Comparison of ENCODE assay signal across 8 cellular contexts in the genomic region with DNA sequence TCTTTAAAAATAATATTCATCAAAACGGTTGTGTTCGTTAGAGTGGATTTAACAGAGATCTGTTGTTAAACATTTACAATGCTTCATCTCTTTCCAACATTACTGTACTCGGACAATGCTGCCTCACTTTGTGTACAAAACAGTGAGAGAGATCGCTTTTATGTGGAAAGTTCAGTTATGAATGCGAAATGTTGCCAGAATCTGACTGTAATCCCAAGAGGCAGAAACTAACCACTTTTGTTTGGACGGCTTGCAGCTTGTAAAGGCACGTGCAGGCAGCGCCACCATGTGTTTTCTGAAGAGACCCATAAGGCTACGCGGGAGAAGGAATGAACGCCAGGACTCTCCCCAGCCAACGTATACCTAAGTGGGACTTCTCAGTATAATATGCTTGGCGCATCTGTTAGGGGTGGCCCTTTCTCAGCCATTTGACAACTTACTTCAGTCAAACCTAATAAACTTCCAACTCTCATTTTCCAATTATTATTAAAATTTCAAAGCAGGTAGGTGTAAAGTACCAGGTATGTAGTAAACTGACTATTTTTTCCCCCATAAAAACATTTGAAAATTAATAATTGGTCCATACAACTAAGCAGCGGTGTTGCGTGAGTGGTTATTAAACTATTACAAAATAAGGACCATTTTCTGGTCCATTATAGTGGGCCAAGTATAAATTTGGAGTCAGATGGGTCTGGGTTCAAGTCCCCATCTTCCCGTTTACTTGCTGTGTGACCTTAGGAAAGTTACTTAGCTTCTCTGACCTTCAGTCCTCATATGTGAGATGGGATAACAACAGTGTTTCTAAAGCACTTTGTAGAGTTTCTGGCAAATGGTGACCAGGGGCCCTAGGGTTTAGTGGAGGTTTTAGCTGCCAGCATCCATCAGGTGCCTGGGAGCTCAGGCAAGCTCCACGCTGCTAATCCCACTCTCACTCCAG. TPM values are rescaled to one million over a fixed set of nuclear protein-coding genes. Genes with fewer than 3 reads are reported as not detected.
A peak's percentile ranks its signal among the peaks of the same experiment; 100 is the strongest.
DNase-seq lines count a peak whose midpoint lies in the region; ATAC-seq, FAIRE-seq and TF ChIP-seq lines count a peak whose summit lies in the region.

No MANE protein-coding gene starts in this region.

- WGBS in liver = 27% methylated on average over 17 of the region's 17 CpGs

- peak; percentile 90 for FAIRE-seq in GM18507 (lab: Jason Lieb, UNC)

- DNase-seq in ACHN = peak; percentile 78
- DNase-seq in GM18507 (ENCODE audit: extremely low spot score, insufficient read length, low read depth) = peak; percentile 26
- DNase-seq in NCI-H510A (lab: John Stamatoyannopoulos, UW) = peak; percentile 40
- DNase-seq in activated CD4-positive, alpha-beta T cell treated with anti-CD3 and anti-CD28 coated beads, Interleukin-2, amount 10 ng/mL, durations not matched to agents 7 days and 5 days = peak; percentile 76
- DNase-seq in dermis blood vessel endothelial cell = peak; percentile 94
- peak; percentile 24 to 53 (median 33) for DNase-seq in stimulated activated CD4-positive, alpha-beta T cell treated with anti-CD3 and anti-CD28 coated beads, TNF-alpha, amount 100 ng/mL, for 24 hours (ENCODE audit: low read depth in 3 of 3)

- peak; percentile 94 to 95 for TF ChIP-seq RAD21 in liver (IDR thresholded peaks at IDR 0.05)

- H3K9ac ChIP-seq in liver (ENCODE audit: low read depth in 1 of 2, low read length in 2 of 2) = peak overlapping the region in 1 of 2 donors; percentile 19

- peaks cover 20% of the 10 kb centered on the region for H3K27me3 Mint-ChIP-seq in activated CD4-positive, alpha-beta T cell treated with anti-CD3 and anti-CD28 coated beads, Interleukin-2, amount 10 ng/mL, durations not matched to agents 7 days and 5 days

- no peaks in the 10 kb centered on the region for H3K36me3 Mint-ChIP-seq in activated CD4-positive, alpha-beta T cell treated with anti-CD3 and anti-CD28 coated beads, Interleukin-2, amount 10 ng/mL, durations not matched to agents 7 days and 5 days (ENCODE audit: low read depth)

- peaks cover 3 to 18% (median 5%) of the 10 kb centered on the region in 4 donors for H3K4me1 ChIP-seq in liver (ENCODE audit: control insufficient read depth in 4 of 4, insufficient read depth in 4 of 4, low read length in 3 of 4)

- peaks cover 0 to 5% (median 0%) of the 10 kb centered on the region in 4 donors for H3K27me3 ChIP-seq in liver (ENCODE audit: control insufficient read depth in 4 of 4, insufficient read depth in 4 of 4, low read length in 3 of 4)

- no peak overlapping the region for H3K4me3 ChIP-seq in liver (ENCODE audit: low read depth in 1 of 3, low read length in 3 of 3)

- CTCF ChIA-PET in activated CD4-positive, alpha-beta T cell treated with anti-CD3 and anti-CD28 coated beads, Interleukin-2, amount 10 ng/mL, durations not matched to agents 7 days and 5 days (lab: Charles Lee) = interaction anchor here (1.3 kb wide), 1 partner anchor 549 kb away, joined by 3 read pairs; no protein-coding TSS in a partner anchor

- in situ Hi-C loops in ACHN (cut with HindIII; ENCODE audit: low pct_ligation_motif_present, low pct_unique_long_range_greater_than_20kb, low sequenced_read_pairs) = loop anchor here (25.0 kb wide), 1 partner anchor 558 kb away; no protein-coding TSS in a partner anchor

- no peaks in the 10 kb centered on the region for H3K36me3 ChIP-seq in liver (ENCODE audit: control insufficient read depth in 4 of 4, insufficient read depth in 3 of 4, low read depth in 1 of 4, low read length in 3 of 4)

- H3K27ac ChIP-seq in liver (ENCODE audit: low read depth in 1 of 2, low read length in 2 of 2) = no peak overlapping the region

- ATAC-seq in HG03378 (IDR thresholded peaks at IDR 0.05; ENCODE audit: unreplicated experiment) = peak; percentile 82

- H3K4me1 Mint-ChIP-seq in activated CD4-positive, alpha-beta T cell treated with anti-CD3 and anti-CD28 coated beads, Interleukin-2, amount 10 ng/mL, durations not matched to agents 7 days and 5 days = peaks cover 15% of the 10 kb centered on the region

- H3K4me3 Mint-ChIP-seq in activated CD4-positive, alpha-beta T cell treated with anti-CD3 and anti-CD28 coated beads, Interleukin-2, amount 10 ng/mL, durations not matched to agents 7 days and 5 days = no peak overlapping the region

- peak; percentile 62 for TF ChIP-seq CTCF in liver (IDR thresholded peaks at IDR 0.05; ENCODE audit: low read depth, low read length, missing input control)

- H3K9me3 ChIP-seq in liver (ENCODE audit: control insufficient read depth in 4 of 4, low read length in 3 of 4) = peaks cover 0 to 6% (median 0%) of the 10 kb centered on the region in 4 donors

- POLR2A ChIA-PET in activated CD4-positive, alpha-beta T cell treated with anti-CD3 and anti-CD28 coated beads, Interleukin-2, amount 10 ng/mL, durations not matched to agents 7 days and 5 days (lab: Charles Lee) = no interaction called here

- no peaks in the 10 kb centered on the region for H3K9me3 Mint-ChIP-seq in activated CD4-positive, alpha-beta T cell treated with anti-CD3 and anti-CD28 coated beads, Interleukin-2, amount 10 ng/mL, durations not matched to agents 7 days and 5 days

- no peak overlapping the region for H3K27ac Mint-ChIP-seq in activated CD4-positive, alpha-beta T cell treated with anti-CD3 and anti-CD28 coated beads, Interleukin-2, amount 10 ng/mL, durations not matched to agents 7 days and 5 days

TF ChIP-seq in liver, 16 proteins besides CTCF, POLR2A, EP300 and RAD21:
- no peak for TF ChIP-seq FOXA2 (IDR thresholded peaks at IDR 0.05)
- TF ChIP-seq YY1 (IDR thresholded peaks at IDR 0.05) = no peak
- TF ChIP-seq, protein P1, sequence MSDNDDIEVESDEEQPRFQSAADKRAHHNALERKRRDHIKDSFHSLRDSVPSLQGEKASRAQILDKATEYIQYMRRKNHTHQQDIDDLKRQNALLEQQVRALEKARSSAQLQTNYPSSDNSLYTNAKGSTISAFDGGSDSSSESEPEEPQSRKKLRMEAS (IDR thresholded peaks at IDR 0.05) = peak; percentile 23
- TF ChIP-seq JUND (IDR thresholded peaks at IDR 0.05) = no peak

RNA-seq across cellular contexts. Expression of a gene that starts 5.6 kb away (rescaled TPM):
- 10 to 100 TPM; 26.6 to 32.1 TPM for total RNA-seq in activated CD4-positive, alpha-beta T cell treated with anti-CD3 and anti-CD28 coated beads, Interleukin-2, amount 10 ng/mL, durations not matched to agents 7 days and 5 days
- total RNA-seq in dermis blood vessel endothelial cell (43.6 and 44.4 TPM in 2 replicates), liver (10 to 100 TPM; 16.6 to 23.0 TPM)
- polyA plus RNA-seq in liver = 10 to 100 TPM in 1 of 2 donors, 1 to 10 TPM in 1; 8.1 to 12.6 TPM

Comparison
In these comparisons a context has a peak if more than half of its experiments do, and no peak if none do; other contexts are left out.
1. DNase-seq: peak in every context shown above with its lines; median percentile 94 in dermis blood vessel endothelial cell; 78 in ACHN; 76 in activated CD4-positive, alpha-beta T cell treated with anti-CD3 and anti-CD28 coated beads, Interleukin-2, amount 10 ng/mL, durations not matched to agents 7 days and 5 days; 40 in NCI-H510A; 33 in stimulated activated CD4-positive, alpha-beta T cell treated with anti-CD3 and anti-CD28 coated beads, TNF-alpha, amount 100 ng/mL, for 24 hours; 26 in GM18507.